1 cellular context compared by ENCODE assay signal in the genomic region with DNA sequence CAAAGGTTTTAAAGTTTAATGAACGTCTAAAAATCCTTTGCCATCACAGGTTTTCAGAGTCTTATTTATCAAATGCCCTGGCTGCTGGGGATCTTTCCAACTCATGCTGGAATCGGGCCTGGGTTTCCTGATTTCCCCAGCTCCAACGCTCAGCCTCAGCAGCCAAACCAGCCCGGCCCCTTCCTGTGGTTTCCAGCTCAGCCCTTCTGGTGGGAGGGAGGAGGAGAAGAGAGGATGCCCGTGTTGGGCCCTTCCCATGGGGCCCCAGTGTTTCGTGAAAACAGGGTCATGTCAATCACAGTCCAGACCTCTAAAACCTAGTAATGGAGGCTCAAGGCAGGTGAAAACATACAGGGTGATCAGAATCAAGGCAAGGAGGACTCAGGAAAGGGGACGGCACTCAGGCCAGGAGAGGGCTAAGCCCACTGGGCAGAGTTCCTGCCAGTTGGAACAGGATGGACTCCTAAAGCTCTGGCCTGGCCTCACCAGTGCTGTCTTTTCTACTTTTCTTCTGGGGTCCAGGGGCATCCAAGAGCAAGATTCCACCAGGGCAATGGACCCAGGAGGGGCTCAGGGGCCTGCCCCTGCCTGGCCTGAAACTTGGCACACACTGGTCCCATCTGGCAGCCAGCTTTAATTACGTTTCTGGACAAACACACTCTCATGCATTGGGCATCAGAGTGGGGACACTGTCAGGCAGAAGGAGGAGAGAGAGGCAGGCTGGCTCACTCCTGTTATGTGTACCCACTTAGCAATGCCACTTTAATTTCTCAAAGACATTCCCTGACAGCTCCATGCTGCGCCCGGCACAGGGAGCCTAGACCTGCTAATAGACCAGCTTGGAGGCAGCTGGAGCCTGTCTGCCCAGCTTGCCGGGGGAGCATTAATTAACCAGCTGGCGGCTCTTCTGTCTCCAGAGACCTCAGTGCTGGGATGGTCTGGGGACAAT.
TF ChIP-seq lines count a peak whose summit lies in the region.

No MANE protein-coding gene starts in this region.

TF ChIP-seq in WTC11, 78 proteins besides CTCF, POLR2A, EP300 and RAD21 (continued from another document):
- TF ChIP-seq, protein P1, sequence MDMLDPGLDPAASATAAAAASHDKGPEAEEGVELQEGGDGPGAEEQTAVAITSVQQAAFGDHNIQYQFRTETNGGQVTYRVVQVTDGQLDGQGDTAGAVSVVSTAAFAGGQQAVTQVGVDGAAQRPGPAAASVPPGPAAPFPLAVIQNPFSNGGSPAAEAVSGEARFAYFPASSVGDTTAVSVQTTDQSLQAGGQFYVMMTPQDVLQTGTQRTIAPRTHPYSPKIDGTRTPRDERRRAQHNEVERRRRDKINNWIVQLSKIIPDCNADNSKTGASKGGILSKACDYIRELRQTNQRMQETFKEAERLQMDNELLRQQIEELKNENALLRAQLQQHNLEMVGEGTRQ (CRISPR knock-in tag; IDR thresholded peaks at IDR 0.05) = no peak
- TF ChIP-seq, protein P2, sequence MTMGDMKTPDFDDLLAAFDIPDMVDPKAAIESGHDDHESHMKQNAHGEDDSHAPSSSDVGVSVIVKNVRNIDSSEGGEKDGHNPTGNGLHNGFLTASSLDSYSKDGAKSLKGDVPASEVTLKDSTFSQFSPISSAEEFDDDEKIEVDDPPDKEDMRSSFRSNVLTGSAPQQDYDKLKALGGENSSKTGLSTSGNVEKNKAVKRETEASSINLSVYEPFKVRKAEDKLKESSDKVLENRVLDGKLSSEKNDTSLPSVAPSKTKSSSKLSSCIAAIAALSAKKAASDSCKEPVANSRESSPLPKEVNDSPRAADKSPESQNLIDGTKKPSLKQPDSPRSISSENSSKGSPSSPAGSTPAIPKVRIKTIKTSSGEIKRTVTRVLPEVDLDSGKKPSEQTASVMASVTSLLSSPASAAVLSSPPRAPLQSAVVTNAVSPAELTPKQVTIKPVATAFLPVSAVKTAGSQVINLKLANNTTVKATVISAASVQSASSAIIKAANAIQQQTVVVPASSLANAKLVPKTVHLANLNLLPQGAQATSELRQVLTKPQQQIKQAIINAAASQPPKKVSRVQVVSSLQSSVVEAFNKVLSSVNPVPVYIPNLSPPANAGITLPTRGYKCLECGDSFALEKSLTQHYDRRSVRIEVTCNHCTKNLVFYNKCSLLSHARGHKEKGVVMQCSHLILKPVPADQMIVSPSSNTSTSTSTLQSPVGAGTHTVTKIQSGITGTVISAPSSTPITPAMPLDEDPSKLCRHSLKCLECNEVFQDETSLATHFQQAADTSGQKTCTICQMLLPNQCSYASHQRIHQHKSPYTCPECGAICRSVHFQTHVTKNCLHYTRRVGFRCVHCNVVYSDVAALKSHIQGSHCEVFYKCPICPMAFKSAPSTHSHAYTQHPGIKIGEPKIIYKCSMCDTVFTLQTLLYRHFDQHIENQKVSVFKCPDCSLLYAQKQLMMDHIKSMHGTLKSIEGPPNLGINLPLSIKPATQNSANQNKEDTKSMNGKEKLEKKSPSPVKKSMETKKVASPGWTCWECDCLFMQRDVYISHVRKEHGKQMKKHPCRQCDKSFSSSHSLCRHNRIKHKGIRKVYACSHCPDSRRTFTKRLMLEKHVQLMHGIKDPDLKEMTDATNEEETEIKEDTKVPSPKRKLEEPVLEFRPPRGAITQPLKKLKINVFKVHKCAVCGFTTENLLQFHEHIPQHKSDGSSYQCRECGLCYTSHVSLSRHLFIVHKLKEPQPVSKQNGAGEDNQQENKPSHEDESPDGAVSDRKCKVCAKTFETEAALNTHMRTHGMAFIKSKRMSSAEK (CRISPR knock-in tag; IDR thresholded peaks at IDR 0.05; ENCODE audit: borderline replicate concordance) = no peak
- TF ChIP-seq ZBTB21 (CRISPR knock-in tag; IDR thresholded peaks at IDR 0.05; ENCODE audit: borderline replicate concordance) (no peak), ESRRA (CRISPR knock-in tag; IDR thresholded peaks at IDR 0.05; ENCODE audit: borderline replicate concordance) (no peak), SP1 (CRISPR knock-in tag; conservative IDR thresholded peaks at IDR 0.05) (no peak), PRRX2 (CRISPR knock-in tag; IDR thresholded peaks at IDR 0.05) (no peak), CREM (CRISPR knock-in tag; IDR thresholded peaks at IDR 0.05) (no peak)
- TF ChIP-seq, protein P3, sequence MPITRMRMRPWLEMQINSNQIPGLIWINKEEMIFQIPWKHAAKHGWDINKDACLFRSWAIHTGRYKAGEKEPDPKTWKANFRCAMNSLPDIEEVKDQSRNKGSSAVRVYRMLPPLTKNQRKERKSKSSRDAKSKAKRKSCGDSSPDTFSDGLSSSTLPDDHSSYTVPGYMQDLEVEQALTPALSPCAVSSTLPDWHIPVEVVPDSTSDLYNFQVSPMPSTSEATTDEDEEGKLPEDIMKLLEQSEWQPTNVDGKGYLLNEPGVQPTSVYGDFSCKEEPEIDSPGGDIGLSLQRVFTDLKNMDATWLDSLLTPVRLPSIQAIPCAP (CRISPR knock-in tag; IDR thresholded peaks at IDR 0.05) = no peak
